20 cellular contexts compared by ENCODE assay signal in genomic region chr1:198674009-198674408, GRCh38. TPM values are rescaled to one million over a fixed set of nuclear protein-coding genes. Genes with fewer than 3 reads are reported as not detected.
DNase-seq lines count a peak whose midpoint lies in the region; ATAC-seq, FAIRE-seq and TF ChIP-seq lines count a peak whose summit lies in the region.
"Had no signal": no experiment of that assay in that cellular context is flagged by ENCODE, and none has a peak within 500 bp of the region (broad histone marks: within the 10 kb centered on the region; RNA-seq: fewer than 3 reads in every experiment).

No MANE protein-coding gene starts in this region.

- FAIRE-seq in H54 (lab: Jason Lieb, UNC), result peak; percentile 66
- FAIRE-seq: H1 had no signal

- POLR2A ChIA-PET in activated CD4-positive, alpha-beta T cell treated with anti-CD3 and anti-CD28 coated beads, Interleukin-2, amount 10 ng/mL, durations not matched to agents 7 days and 5 days (lab: Charles Lee), result no interaction called here
- POLR2A ChIA-PET in activated CD8-positive, alpha-beta T cell treated with anti-CD3 and anti-CD28 coated beads, Interleukin-2, amount 10 ng/mL, durations not matched to agents 7 days and 5 days (lab: Charles Lee), result interaction anchor here (0.8 to 1.5 kb wide), 3 partner anchors 15 to 60 kb away, joined by 3 to 4 read pairs (median 4); no protein-coding TSS in a partner anchor
- POLR2A ChIA-PET in naive thymus-derived CD8-positive, alpha-beta T cell (lab: Charles Lee), result interaction anchor here (0.6 to 10.1 kb wide), 5 partner anchors 7 to 53 kb away, joined by 3 to 108 read pairs (median 4); no protein-coding TSS in a partner anchor

- DNase-seq in activated CD4-positive, alpha-beta T cell treated with anti-CD3 and anti-CD28 coated beads, Interleukin-2, amount 10 ng/mL, durations not matched to agents 7 days and 5 days, result no peak
- DNase-seq in activated CD4-positive, alpha-beta T cell treated with anti-CD3 and anti-CD28 coated beads for 1 hour, result no peak
- no peak for DNase-seq in H54 (ENCODE audit: insufficient read length, low spot score)
- DNase-seq in activated CD8-positive, alpha-beta T cell treated with anti-CD3 and anti-CD28 coated beads, Interleukin-2, amount 10 ng/mL, durations not matched to agents 7 days and 5 days, result no peak
- DNase-seq in naive thymus-derived CD8-positive, alpha-beta T cell, result no peak
- no peak for DNase-seq in head of caudate nucleus
- DNase-seq in progenitor cell of endocrine pancreas (ENCODE audit: low spot score, unreplicated experiment), result no peak
- DNase-seq: dermis blood vessel endothelial cell, DMS79 treated with DMSO at 0.1 percent for 48 hours, MG63, midbrain, NCI-H187 treated with DMSO at 0.1 percent for 48 hours, NCI-H510A, right lobe of liver, stomach, upper lobe of right lung had no signal

- H3K27me3 Mint-ChIP-seq in activated CD4-positive, alpha-beta T cell treated with anti-CD3 and anti-CD28 coated beads, Interleukin-2, amount 10 ng/mL, durations not matched to agents 7 days and 5 days, result no peaks in the 10 kb centered on the region
- H3K27me3 Mint-ChIP-seq in activated CD8-positive, alpha-beta T cell treated with anti-CD3 and anti-CD28 coated beads, Interleukin-2, amount 10 ng/mL, durations not matched to agents 7 days and 5 days (ENCODE audit: low read depth), result no peaks in the 10 kb centered on the region
- H3K27me3 Mint-ChIP-seq in naive thymus-derived CD8-positive, alpha-beta T cell, result no peaks in the 10 kb centered on the region
- H3K27me3 Mint-ChIP-seq in progenitor cell of endocrine pancreas, result no peaks in the 10 kb centered on the region

- H3K27ac Mint-ChIP-seq in activated CD4-positive, alpha-beta T cell treated with anti-CD3 and anti-CD28 coated beads, Interleukin-2, amount 10 ng/mL, durations not matched to agents 7 days and 5 days, result peak overlapping the region; percentile 54
- peak overlapping the region; percentile 46 for H3K27ac Mint-ChIP-seq in activated CD8-positive, alpha-beta T cell treated with anti-CD3 and anti-CD28 coated beads, Interleukin-2, amount 10 ng/mL, durations not matched to agents 7 days and 5 days
- peak overlapping the region; percentile 55 to 99 (median 87) for H3K27ac Mint-ChIP-seq in naive thymus-derived CD8-positive, alpha-beta T cell
- no peak overlapping the region for H3K27ac Mint-ChIP-seq in progenitor cell of endocrine pancreas

- no peak for TF ChIP-seq POLR2A in H54 (IDR thresholded peaks at IDR 0.05; ENCODE audit: low read depth, low read length)

- intact Hi-C loops in head of caudate nucleus (cut with DNase I), result no loop called here

- peaks cover 87% of the 10 kb centered on the region for H3K4me1 Mint-ChIP-seq in activated CD4-positive, alpha-beta T cell treated with anti-CD3 and anti-CD28 coated beads, Interleukin-2, amount 10 ng/mL, durations not matched to agents 7 days and 5 days
- H3K4me1 Mint-ChIP-seq in activated CD8-positive, alpha-beta T cell treated with anti-CD3 and anti-CD28 coated beads, Interleukin-2, amount 10 ng/mL, durations not matched to agents 7 days and 5 days (ENCODE audit: low read depth), result peaks cover 86% of the 10 kb centered on the region
- peaks cover 45 to 95% (median 83%) of the 10 kb centered on the region in 4 donors for H3K4me1 Mint-ChIP-seq in naive thymus-derived CD8-positive, alpha-beta T cell
- no peaks in the 10 kb centered on the region for H3K4me1 Mint-ChIP-seq in progenitor cell of endocrine pancreas (ENCODE audit: low read depth)

- TF ChIP-seq CTCF in progenitor cell of endocrine pancreas (IDR thresholded peaks at IDR 0.05; ENCODE audit: unreplicated experiment), result no peak

- H3K36me3 Mint-ChIP-seq in activated CD4-positive, alpha-beta T cell treated with anti-CD3 and anti-CD28 coated beads, Interleukin-2, amount 10 ng/mL, durations not matched to agents 7 days and 5 days (ENCODE audit: low read depth), result peaks cover 83% of the 10 kb centered on the region
- peaks cover 80% of the 10 kb centered on the region for H3K36me3 Mint-ChIP-seq in activated CD8-positive, alpha-beta T cell treated with anti-CD3 and anti-CD28 coated beads, Interleukin-2, amount 10 ng/mL, durations not matched to agents 7 days and 5 days (ENCODE audit: low read depth)
- H3K36me3 Mint-ChIP-seq in naive thymus-derived CD8-positive, alpha-beta T cell, result peaks cover 0 to 58% (median 38%) of the 10 kb centered on the region in 3 donors
- no peaks in the 10 kb centered on the region for H3K36me3 Mint-ChIP-seq in progenitor cell of endocrine pancreas (ENCODE audit: insufficient read depth)

- CTCF ChIA-PET in activated CD4-positive, alpha-beta T cell treated with anti-CD3 and anti-CD28 coated beads, Interleukin-2, amount 10 ng/mL, durations not matched to agents 7 days and 5 days (lab: Charles Lee), result interaction anchor here (0.7 to 1.1 kb wide), 2 partner anchors 10 to 24 kb away, joined by 3 to 4 read pairs; no protein-coding TSS in a partner anchor
- CTCF ChIA-PET in activated CD8-positive, alpha-beta T cell treated with anti-CD3 and anti-CD28 coated beads, Interleukin-2, amount 10 ng/mL, durations not matched to agents 7 days and 5 days (lab: Charles Lee), result interaction anchor here (0.8 to 1.5 kb wide), 2 partner anchors 15 to 23 kb away, joined by 3 to 4 read pairs; no protein-coding TSS in a partner anchor

- no peaks in the 10 kb centered on the region for H3K9me3 Mint-ChIP-seq in activated CD4-positive, alpha-beta T cell treated with anti-CD3 and anti-CD28 coated beads, Interleukin-2, amount 10 ng/mL, durations not matched to agents 7 days and 5 days
- H3K9me3 Mint-ChIP-seq in activated CD8-positive, alpha-beta T cell treated with anti-CD3 and anti-CD28 coated beads, Interleukin-2, amount 10 ng/mL, durations not matched to agents 7 days and 5 days (ENCODE audit: insufficient read depth), result no peaks in the 10 kb centered on the region
- peaks cover 0 to 9% (median 0%) of the 10 kb centered on the region in 9 donors for H3K9me3 Mint-ChIP-seq in naive thymus-derived CD8-positive, alpha-beta T cell
- H3K9me3 Mint-ChIP-seq in progenitor cell of endocrine pancreas (ENCODE audit: low read depth), result no peaks in the 10 kb centered on the region

- no peak for ATAC-seq in activated CD8-positive, alpha-beta T cell treated with anti-CD3 and anti-CD28 coated beads, Interleukin-2, amount 10 ng/mL, durations not matched to agents 7 days and 5 days
- ATAC-seq in naive thymus-derived CD8-positive, alpha-beta T cell, result no peak
- ATAC-seq in GM21423 (IDR thresholded peaks at IDR 0.05; ENCODE audit: unreplicated experiment), result no peak
- ATAC-seq: right lobe of liver, upper lobe of right lung had no signal

- peak overlapping the region; percentile 50 for H3K4me3 Mint-ChIP-seq in activated CD4-positive, alpha-beta T cell treated with anti-CD3 and anti-CD28 coated beads, Interleukin-2, amount 10 ng/mL, durations not matched to agents 7 days and 5 days
- peak overlapping the region; percentile 41 for H3K4me3 Mint-ChIP-seq in activated CD8-positive, alpha-beta T cell treated with anti-CD3 and anti-CD28 coated beads, Interleukin-2, amount 10 ng/mL, durations not matched to agents 7 days and 5 days
- H3K4me3 Mint-ChIP-seq in naive thymus-derived CD8-positive, alpha-beta T cell, result peak overlapping the region; percentile 36 to 82 (median 71)
- H3K4me3 Mint-ChIP-seq in progenitor cell of endocrine pancreas (ENCODE audit: low read depth), result no peak overlapping the region

RNA-seq across cellular contexts. Expression of gene PTPRC, which starts 35.2 kb away (rescaled TPM):
- 100 to 1,000 TPM; 700 to 862 TPM for total RNA-seq in activated CD4-positive, alpha-beta T cell treated with anti-CD3 and anti-CD28 coated beads, Interleukin-2, amount 10 ng/mL, durations not matched to agents 7 days and 5 days
- 100 to 1,000 TPM; 604 to 619 TPM for total RNA-seq in activated CD8-positive, alpha-beta T cell treated with anti-CD3 and anti-CD28 coated beads, Interleukin-2, amount 10 ng/mL, durations not matched to agents 7 days and 5 days
- total RNA-seq in naive thymus-derived CD8-positive, alpha-beta T cell, result 100 to 1,000 TPM; 906 to 970 TPM
- polyA plus RNA-seq in naive thymus-derived CD8-positive, alpha-beta T cell, result 1,000 to 10,000 TPM in 2 of 3 donors, 100 to 1,000 TPM in 1; 980 to 1,253 (median 1,023) TPM
- not detected in 2 replicates for total RNA-seq in progenitor cell of endocrine pancreas
- total RNA-seq: A673, dermis blood vessel endothelial cell, epithelial cell of proximal tubule, H1 had no signal

Comparison
In these comparisons a context has a peak if more than half of its experiments do, and no peak if none do; other contexts are left out.
1. RNA of gene PTPRC, which starts 35.2 kb away (total RNA-seq): 906 to 970 TPM in naive thymus-derived CD8-positive, alpha-beta T cell, 700 to 862 TPM in activated CD4-positive, alpha-beta T cell treated with anti-CD3 and anti-CD28 coated beads, Interleukin-2, amount 10 ng/mL, durations not matched to agents 7 days and 5 days and 604 to 619 TPM in activated CD8-positive, alpha-beta T cell treated with anti-CD3 and anti-CD28 coated beads, Interleukin-2, amount 10 ng/mL, durations not matched to agents 7 days and 5 days; not detected in progenitor cell of endocrine pancreas; every median in the first group is over 100 times any median in the second.